8 cellular contexts compared by ENCODE assay signal in genomic region chr9:36141288-36141687, GRCh38. TPM values are rescaled to one million over a fixed set of nuclear protein-coding genes. Genes with fewer than 3 reads are reported as not detected.
DNase-seq lines count a peak whose midpoint lies in the region; ATAC-seq and TF ChIP-seq lines count a peak whose summit lies in the region.

No MANE protein-coding gene starts in this region.

- no TSS peak for BruUV-seq in MCF 10A (replicated peaks; lab: Mats Ljungman, UMichigan)

- TF ChIP-seq POLR2A in GM18505 (IDR thresholded peaks at IDR 0.05; ENCODE audit: borderline replicate concordance, extremely low read depth, insufficient read depth, insufficient read length) = no peak

- ATAC-seq in GM18502 (IDR thresholded peaks at IDR 0.05; ENCODE audit: poor library complexity, unreplicated experiment) (no peak), GM18505 (IDR thresholded peaks at IDR 0.05; ENCODE audit: unreplicated experiment) (no peak)

- no peak for DNase-seq in AG09319 (ENCODE audit: extremely low read depth, low read depth)
- DNase-seq in HCEC 1CT = peak; percentile 47
- peak; percentile 50 for DNase-seq in MCF 10A (ENCODE audit: unreplicated experiment)
- peak; percentile 75 for DNase-seq in mesenteric fat pad (ENCODE audit: low spot score)
- DNase-seq in KBM-7 = no peak
- no peak for DNase-seq in NOMO-1 treated with dmso at 0.1 percent for 144 hours (lab: John Stamatoyannopoulos, UW; ENCODE audit: unreplicated experiment)

- no peak overlapping the region for H3K4me3 Mint-ChIP-seq in MCF 10A (ENCODE audit: unreplicated experiment)

- H3K9me3 Mint-ChIP-seq in MCF 10A (ENCODE audit: unreplicated experiment) = peaks cover 11% of the 10 kb centered on the region

- TF ChIP-seq CTCF in AG09319 (IDR thresholded peaks at IDR 0.05; ENCODE audit: low read depth, low read length) (peak; percentile 55), MCF 10A (IDR thresholded peaks at IDR 0.05; ENCODE audit: unreplicated experiment) (peak; percentile 30)

- H3K27ac Mint-ChIP-seq in MCF 10A (ENCODE audit: low read depth, unreplicated experiment) = no peak overlapping the region

- in situ Hi-C loops in KBM-7 (cut with MboI; ENCODE audit: low pct_unique_long_range_greater_than_20kb, low sequenced_read_pairs) = no loop called here

- H3K27me3 Mint-ChIP-seq in MCF 10A (ENCODE audit: insufficient read depth, unreplicated experiment) = peaks cover 50% of the 10 kb centered on the region

- H3K4me1 Mint-ChIP-seq in MCF 10A (ENCODE audit: insufficient read depth, unreplicated experiment) = peaks cover 11% of the 10 kb centered on the region

- no peaks in the 10 kb centered on the region for H3K36me3 Mint-ChIP-seq in MCF 10A (ENCODE audit: insufficient read depth, unreplicated experiment)

- POLR2A ChIA-PET in MCF 10A (lab: Yijun Ruan, JAX) = no interaction called here

- intact Hi-C loops in MCF 10A (cut with micrococcal nuclease) = loop anchor here (1.0 kb wide), 1 partner anchor 25 kb away; no protein-coding TSS in a partner anchor

- CTCF ChIA-PET in MCF 10A (lab: Yijun Ruan, JAX) = interaction anchor here (1.5 kb wide), 1 partner anchor 25 kb away, joined by 8 read pairs; no protein-coding TSS in a partner anchor

RNA-seq across cellular contexts. Expression of gene GLIPR2, which starts 4.8 kb away (rescaled TPM):
- total RNA-seq in MCF 10A (2022) (0.96 and 3.1 TPM in 2 replicates), mesenteric fat pad (81.7 TPM)

RNA-seq across cellular contexts. Expression of gene CCIN, which starts 27.9 kb away (rescaled TPM):
- total RNA-seq in MCF 10A (2022) (not detected in 2 replicates), mesenteric fat pad (0.87 TPM)

RNA-seq across cellular contexts. Expression of gene CLTA, which starts 49.4 kb away (rescaled TPM):
- 189 and 218 TPM in 2 replicates for total RNA-seq in MCF 10A (2022)
- 190 TPM for total RNA-seq in mesenteric fat pad

Comparison
In these comparisons a context has a peak if more than half of its experiments do, and no peak if none do; other contexts are left out.
1. DNase-seq: peak in HCEC 1CT (single experiment), MCF 10A (single experiment) and mesenteric fat pad (single experiment); none in AG09319 (single experiment), KBM-7 (single experiment) and NOMO-1 treated with dmso at 0.1 percent for 144 hours (single experiment).
2. RNA of gene GLIPR2, which starts 4.8 kb away (total RNA-seq): 81.7 TPM in mesenteric fat pad (single experiment); 0.96 to 3.1 TPM in MCF 10A; every median in the first group is over 10 times any median in the second.